In the genomic region with DNA sequence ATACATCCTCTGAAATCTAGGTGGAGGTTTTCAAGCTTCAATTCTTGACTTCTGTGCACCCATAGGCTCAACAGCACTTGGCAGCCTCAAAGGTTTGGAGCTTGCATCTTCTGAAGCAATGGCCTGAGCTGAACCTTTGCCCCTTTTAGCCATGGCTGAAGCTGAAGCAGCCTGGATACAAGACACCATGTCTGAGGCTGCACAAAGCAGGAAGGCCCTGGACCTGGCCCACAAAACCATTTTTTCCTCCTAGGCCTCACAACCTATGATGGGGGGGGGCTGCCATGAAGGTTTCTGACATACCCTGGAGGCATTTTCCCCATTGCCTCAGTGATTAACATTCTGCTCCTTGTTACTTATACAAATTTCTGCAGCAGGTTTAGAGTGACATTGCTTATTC, we compare ENCODE assay signal across 4 cellular contexts.
"Had no signal": no experiment of that assay in that cellular context is flagged by ENCODE, and none has a peak within 500 bp of the region (broad histone marks: within the 10 kb centered on the region; RNA-seq: fewer than 3 reads in every experiment).

No MANE protein-coding gene starts in this region.

- ATAC-seq: HepG2, K562 had no signal

- H3K4me3 ChIP-seq: K562 had no signal

- H3K27ac ChIP-seq: HL-60, KMS-11 had no signal
